In genomic region chr9:88522360-88522759, GRCh38 we compare ENCODE assay signal across 23 cellular contexts. TPM values are rescaled to one million over a fixed set of nuclear protein-coding genes. Genes with fewer than 3 reads are reported as not detected.
A peak's percentile ranks its signal among the peaks of the same experiment; 100 is the strongest.
DNase-seq lines count a peak whose midpoint lies in the region; ATAC-seq, FAIRE-seq and TF ChIP-seq lines count a peak whose summit lies in the region.
"Had no signal": no experiment of that assay in that cellular context is flagged by ENCODE, and none has a peak within 500 bp of the region (broad histone marks: within the 10 kb centered on the region; RNA-seq: fewer than 3 reads in every experiment).

No MANE protein-coding gene starts in this region.

- H2AK5ac ChIP-seq in IMR-90 (ENCODE audit: low read depth, low read length): peak overlapping the region; percentile 95
- no peak overlapping the region for H2AK5ac ChIP-seq in H1 (ENCODE audit: low read depth, low read length)
- H2AK5ac ChIP-seq in mesenchymal stem cell (ENCODE audit: low read length, severe bottlenecking): peak overlapping the region; percentile 7

- H2AFZ ChIP-seq in IMR-90 (replicated peaks; ENCODE audit: low read length, poor library complexity): peak overlapping the region; percentile 0
- H2AFZ ChIP-seq in H1 (ENCODE audit: low read length): no peak overlapping the region
- no peak overlapping the region for H2AFZ ChIP-seq in mesenchymal stem cell (ENCODE audit: low read depth, low read length)

- H4K5ac ChIP-seq in IMR-90 (ENCODE audit: low read depth, low read length): no peak overlapping the region
- no peak overlapping the region for H4K5ac ChIP-seq in H1 (ENCODE audit: insufficient read length, low read depth, low read length)

- WGBS in IMR-90 (ENCODE audit: extremely low coverage in 2 of 2, insufficient read length in 1 of 2), 2 experiments: no CpG with 5 or more reads among the region's 4 CpGs
- WGBS in H1 (ENCODE audit: extremely low coverage in 1 of 2, insufficient coverage in 1 of 2, insufficient read length in 1 of 2, insufficient replicate concordance in 2 of 2, low coverage in 1 of 2, low lambda C conversion rate in 2 of 2, missing lambda C conversion rate in 1 of 2), 2 experiments: 93% methylated on average over 4 of the region's 4 CpGs; no CpG with 5 or more reads in 1 of the 2 experiments
- WGBS in mesenchymal stem cell: 100% methylated on average over 2 of the region's 4 CpGs

- no peaks in the 10 kb centered on the region for H3K9me3 ChIP-seq in IMR-90 (ENCODE audit: control insufficient read depth, insufficient read depth, low read length)
- H3K9me3 ChIP-seq in H1 (ENCODE audit: insufficient read depth in 2 of 2, low read depth in 1 of 2, low read length in 1 of 2): no peaks in the 10 kb centered on the region
- no peaks in the 10 kb centered on the region for H3K9me3 ChIP-seq in mesenchymal stem cell (ENCODE audit: control insufficient read depth, low read length)
- H3K9me3 ChIP-seq: A549; BE2C; BLaER1 treated with 17β-estradiol and CSF1 and Interleukin-3, amounts not matched to agents 10 nM and 100 nM had no signal

- peaks cover under 1 to 21% of the 10 kb centered on the region in 2 experiments; a peak in 3 of 4 replicates for H3K79me1 ChIP-seq in IMR-90 (ENCODE audit: low read depth in 1 of 2, low read length in 2 of 2)
- no peaks in the 10 kb centered on the region for H3K79me1 ChIP-seq in H1 (ENCODE audit: low read depth, low read length)
- H3K79me1 ChIP-seq in mesenchymal stem cell (replicated peaks; ENCODE audit: low read length, poor library complexity, severe bottlenecking): peaks cover 5% of the 10 kb centered on the region

- FAIRE-seq in H1 (lab: Jason Lieb, UNC): no peak
- FAIRE-seq: A549, D721Med, GM12878 had no signal

- H3K27me3 ChIP-seq in IMR-90 (ENCODE audit: control insufficient read depth, insufficient read depth, low read length) (no peaks in the 10 kb centered on the region), H1 (replicated peaks in 1 of 4; ENCODE audit: control insufficient read depth in 3 of 4, extremely low read depth in 1 of 4, insufficient read depth in 3 of 4, low read length in 3 of 4) (no peaks in the 10 kb centered on the region), mesenchymal stem cell (ENCODE audit: control insufficient read depth in 1 of 2, insufficient read depth in 1 of 2, low read length in 2 of 2) (no peaks in the 10 kb centered on the region)
- H3K27me3 ChIP-seq: BE2C; BLaER1 treated with 17β-estradiol and CSF1 and Interleukin-3, amounts not matched to agents 10 nM and 100 nM had no signal

- H2BK15ac ChIP-seq in IMR-90 (ENCODE audit: low read depth, low read length) (peak overlapping the region; percentile 34; the same call in 2 of the 3 replicates), H1 (ENCODE audit: low read length) (no peak overlapping the region), mesenchymal stem cell (ENCODE audit: low read depth, poor library complexity, severe bottlenecking) (no peak overlapping the region)

- H4K91ac ChIP-seq in IMR-90 (ENCODE audit: insufficient read depth, low read depth, low read length) (peak overlapping the region; percentile 66), H1 (replicated peaks; ENCODE audit: insufficient read length, low read length) (no peak overlapping the region), mesenchymal stem cell (ENCODE audit: low read length) (peak overlapping the region; percentile 64)

- H3K36me3 ChIP-seq in IMR-90 (ENCODE audit: control insufficient read depth, insufficient read depth, low read length): no peaks in the 10 kb centered on the region
- no peaks in the 10 kb centered on the region for H3K36me3 ChIP-seq in H1 (ENCODE audit: control insufficient read depth in 2 of 4, insufficient read depth in 4 of 4, low read length in 3 of 4)
- H3K36me3 ChIP-seq in mesenchymal stem cell (ENCODE audit: control insufficient read depth in 1 of 2, insufficient read depth in 2 of 2, low read depth in 1 of 2, low read length in 2 of 2): peaks cover 0 to 1% of the 10 kb centered on the region in 2 experiments
- H3K36me3 ChIP-seq: BE2C; BLaER1 treated with 17β-estradiol and CSF1 and Interleukin-3, amounts not matched to agents 10 nM and 100 nM had no signal

- TF ChIP-seq EP300 in H1 (IDR thresholded peaks at IDR 0.05; ENCODE audit: borderline replicate concordance in 1 of 2, low read depth in 2 of 2, low read length in 2 of 2): no peak

- DNase-seq in IMR-90 (no peak), H1 (ENCODE audit: low read depth in 1 of 2, low spot score in 2 of 2) (no peak), mesenchymal stem cell (no peak), posterior vena cava (ENCODE audit: low spot score) (peak; percentile 19), coronary artery (ENCODE audit: low spot score) (no peak), iPS-NIHi11 (ENCODE audit: low spot score) (no peak), germinal center (ENCODE audit: low spot score) (no peak), islet precursor cell (no peak)
- DNase-seq: 8988T; ACHN; AML-193; BE2C; CD4-positive, alpha-beta T cell; CD8-positive, alpha-beta memory T cell; DMS 273 treated with DMSO at 0.1 percent for 48 hours; DMS79; GDM1; GOT3 had no signal

- H2BK12ac ChIP-seq in H1 (ENCODE audit: low read depth, low read length) (0 out of 2 replicates have a peak overlapping the region, but pooled peaks have one; percentile 43), mesenchymal stem cell (ENCODE audit: low read length in 2 of 2) (peak overlapping the region; percentile 38 to 85)

- H3K27ac ChIP-seq in IMR-90 (ENCODE audit: insufficient read depth, low read length) (no peak overlapping the region), H1 (ENCODE audit: low read depth, low read length) (no peak overlapping the region), mesenchymal stem cell (ENCODE audit: low read length, poor library complexity, severe bottlenecking) (no peak overlapping the region), coronary artery (no peak overlapping the region)
- H3K27ac ChIP-seq: A549; BLaER1 treated with 17β-estradiol and CSF1 and Interleukin-3, amounts not matched to agents 10 nM and 100 nM had no signal

- H3K56ac ChIP-seq in IMR-90 (ENCODE audit: extremely low read depth, insufficient read depth, low read length): no peak overlapping the region
- H3K56ac ChIP-seq in H1 (replicated peaks; ENCODE audit: insufficient read length, low read depth, low read length): no peak overlapping the region

- dilution Hi-C loops in IMR-90 (cut with HindIII; ENCODE audit: low sequenced_read_pairs, unreplicated experiment): no loop called here

- intact Hi-C loops in IMR-90 (cut with micrococcal nuclease): no loop called here
- intact Hi-C loops in posterior vena cava (cut with DNase I): no loop called here

- H3K4me3 ChIP-seq in IMR-90 (ENCODE audit: insufficient read depth, low read depth, low read length) (no peak overlapping the region), H1 (ENCODE audit: extremely low read depth in 1 of 4, insufficient read depth in 2 of 4, low read depth in 3 of 4, low read length in 4 of 4) (no peak overlapping the region), mesenchymal stem cell (ENCODE audit: insufficient read depth in 1 of 2, low read depth in 1 of 2, low read length in 2 of 2) (no peak overlapping the region), coronary artery (no peak overlapping the region)
- H3K4me3 ChIP-seq: A549; BLaER1 treated with 17β-estradiol and CSF1 and Interleukin-3, amounts not matched to agents 10 nM and 100 nM; GM12878 had no signal

- H3K23ac ChIP-seq in IMR-90 (ENCODE audit: low read depth, low read length) (no peak overlapping the region), H1 (ENCODE audit: insufficient read length) (no peak overlapping the region), mesenchymal stem cell (ENCODE audit: low read length in 2 of 2) (no peak overlapping the region)

- TF ChIP-seq RAD21 in IMR-90 (IDR thresholded peaks at IDR 0.05; ENCODE audit: low read length): no peak
- no peak for TF ChIP-seq RAD21 in H1 (IDR thresholded peaks at IDR 0.05 in 1 of 2, conservative IDR thresholded peaks at IDR 0.05 in 1 of 2; ENCODE audit: low read depth in 2 of 2, low read length in 2 of 2)

- in situ Hi-C loops in IMR-90 (cut with MboI; ENCODE audit: low sequenced_read_pairs): no loop called here

- no peak overlapping the region for H2AK9ac ChIP-seq in IMR-90 (replicated peaks; ENCODE audit: low read depth, low read length, poor library complexity)

- H3K9ac ChIP-seq in IMR-90 (ENCODE audit: low read depth, low read length) (no peak overlapping the region), H1 (replicated peaks in 1 of 4; ENCODE audit: extremely low read depth in 1 of 4, low read depth in 3 of 4, low read length in 3 of 4) (no peak overlapping the region), mesenchymal stem cell (ENCODE audit: low read length) (no peak overlapping the region)
- H3K9ac ChIP-seq: BLaER1 treated with 17β-estradiol and CSF1 and Interleukin-3, amounts not matched to agents 10 nM and 100 nM had no signal

- H3K4me1 ChIP-seq in IMR-90 (ENCODE audit: control insufficient read depth, insufficient read depth, low read length) (peaks cover 9% of the 10 kb centered on the region), H1 (replicated peaks in 1 of 4; ENCODE audit: control insufficient read depth in 3 of 4, insufficient read depth in 4 of 4, low read length in 3 of 4) (peaks cover 0 to 9% (median 5%) of the 10 kb centered on the region in 4 experiments; a peak in 5 of 7 replicates), mesenchymal stem cell (ENCODE audit: control insufficient read depth, insufficient read depth, low read depth, low read length) (peaks cover 9% of the 10 kb centered on the region)
- H3K4me1 ChIP-seq: A549, BE2C had no signal

- H3K9me1 ChIP-seq in IMR-90 (ENCODE audit: insufficient read depth, low read length): peaks cover 14% of the 10 kb centered on the region; the same call in 1 of the 2 replicates

- ATAC-seq in IMR-90 (ENCODE audit: low read depth): no peak
- ATAC-seq: A549, GM12878 had no signal

- H3K4me2 ChIP-seq in IMR-90 (ENCODE audit: low read depth, low read length) (no peak overlapping the region), H1 (ENCODE audit: insufficient read depth in 1 of 2, low read depth in 2 of 2, low read length in 2 of 2) (no peak overlapping the region), mesenchymal stem cell (ENCODE audit: low read length, poor library complexity, severe bottlenecking) (no peak overlapping the region)
- H3K4me2 ChIP-seq: A549; BLaER1 treated with 17β-estradiol and CSF1 and Interleukin-3, amounts not matched to agents 10 nM and 100 nM had no signal

- POLR2A ChIA-PET in IMR-90 (lab: Charles Lee; ENCODE audit: unreplicated experiment): no interaction called here
- POLR2A ChIA-PET in H1 (lab: Charles Lee; ENCODE audit: partially characterized antibody): interaction anchor here (1.9 kb wide), 1 partner anchor 11 kb away, joined by 21 read pairs; the partner anchor contains the start of gene NXNL2

- H3K79me2 ChIP-seq in H1 (ENCODE audit: control insufficient read depth in 1 of 2, insufficient read depth in 2 of 2, low read length in 2 of 2): no peaks in the 10 kb centered on the region

- H2BK20ac ChIP-seq in IMR-90 (ENCODE audit: low read depth, low read length): peak overlapping the region; percentile 78
- H2BK20ac ChIP-seq in H1 (ENCODE audit: low read length): no peak overlapping the region

- no peak overlapping the region for H3K18ac ChIP-seq in IMR-90 (ENCODE audit: low read depth, low read length)
- H3K18ac ChIP-seq in H1 (ENCODE audit: extremely low read depth, low read length): no peak overlapping the region
- peak overlapping the region in 1 of 2 experiments; percentile 2 for H3K18ac ChIP-seq in mesenchymal stem cell (ENCODE audit: low read depth in 1 of 2, low read length in 2 of 2)

- TF ChIP-seq CTCF in IMR-90 (conservative IDR thresholded peaks at IDR 0.05; ENCODE audit: low read depth, low read length) (no peak), H1 (IDR thresholded peaks at IDR 0.05; ENCODE audit: control extremely low read depth in 1 of 3, insufficient read depth in 1 of 3, low read depth in 1 of 3, low read length in 3 of 3) (no peak), coronary artery (IDR thresholded peaks at IDR 0.05) (no peak)

- H3K4ac ChIP-seq in IMR-90 (ENCODE audit: low read depth, low read length): peak overlapping the region; percentile 94
- no peak overlapping the region for H3K4ac ChIP-seq in H1 (replicated peaks; ENCODE audit: insufficient read length, low read depth, low read length)
- peak overlapping the region in 1 of 2 experiments; percentile 50 for H3K4ac ChIP-seq in mesenchymal stem cell (ENCODE audit: low read depth in 1 of 2, low read length in 2 of 2)

- peak overlapping the region; percentile 61 for H3K14ac ChIP-seq in IMR-90 (replicated peaks; ENCODE audit: low read depth, low read length)
- H3K14ac ChIP-seq in H1 (ENCODE audit: insufficient read length): no peak overlapping the region
- H3K14ac ChIP-seq in mesenchymal stem cell (ENCODE audit: low read length in 2 of 2): no peak overlapping the region

- no peaks in the 10 kb centered on the region for H4K20me1 ChIP-seq in IMR-90 (ENCODE audit: insufficient read depth, low read length)
- H4K20me1 ChIP-seq in H1 (replicated peaks in 1 of 2; ENCODE audit: control insufficient read depth in 1 of 2, insufficient read depth in 2 of 2, low read length in 2 of 2): no peaks in the 10 kb centered on the region
- H4K20me1 ChIP-seq: BLaER1 treated with 17β-estradiol and CSF1 and Interleukin-3, amounts not matched to agents 10 nM and 100 nM had no signal

- TF ChIP-seq POLR2A in IMR-90 (IDR thresholded peaks at IDR 0.05; ENCODE audit: low read depth, low read length): no peak
- no peak for TF ChIP-seq POLR2A in H1 (IDR thresholded peaks at IDR 0.05; ENCODE audit: control extremely low read depth in 1 of 2, low read depth in 2 of 2, low read length in 2 of 2)

- CTCF ChIA-PET in IMR-90 (lab: Yijun Ruan, JAX) (no interaction called here), H1 (lab: Charles Lee; ENCODE audit: partially characterized antibody) (interaction anchor here (2.1 kb wide), 1 partner anchor 10 kb away, joined by 18 read pairs; no protein-coding TSS in a partner anchor)

- H3K23me2 ChIP-seq in H1 (ENCODE audit: low read depth, low read length): no peaks in the 10 kb centered on the region

- H4K8ac ChIP-seq in IMR-90 (ENCODE audit: low read depth in 2 of 2, low read length in 2 of 2) (peak overlapping the region in 1 of 2 experiments; percentile 73; a peak in 1 of 4 replicates), H1 (ENCODE audit: extremely low read depth, insufficient read depth, low read length) (no peak overlapping the region), mesenchymal stem cell (ENCODE audit: low read length) (no peak overlapping the region)

- H2BK120ac ChIP-seq in IMR-90 (ENCODE audit: low read depth, low read length): peak overlapping the region; percentile 89
- H2BK120ac ChIP-seq in H1 (replicated peaks; ENCODE audit: low read depth, low read length): no peak overlapping the region
- no peak overlapping the region for H2BK120ac ChIP-seq in mesenchymal stem cell (ENCODE audit: low read depth, low read length)

- no TSS peak for BruUV-seq in IMR-90 (replicated peaks; lab: Mats Ljungman, UMichigan)

- H2BK5ac ChIP-seq in IMR-90 (ENCODE audit: low read depth, low read length, poor library complexity, severe bottlenecking) (peak overlapping the region; percentile 56), H1 (ENCODE audit: low read depth, low read length) (no peak overlapping the region), mesenchymal stem cell (ENCODE audit: low read depth, low read length, poor library complexity, severe bottlenecking) (no peak overlapping the region)

RNA-seq across cellular contexts. Expression of gene NXNL2, which starts 12.6 kb away (rescaled TPM):
- total RNA-seq in IMR-90 (2012; rRNA removed) (3.2 and 4.7 TPM in 2 replicates), posterior vena cava (under 1 TPM in 1 of 2 donors, not detected in 1; 1.00 TPM)
- polyA plus RNA-seq in IMR-90 (2012; rRNA removed) (6.4 and 9.1 TPM in 2 replicates), H1 (2011; rRNA removed) (2.6 and 5.6 TPM in 2 replicates)
- 12.3 and 16.6 TPM in 2 replicates for polyA plus RNA-seq in IMR-90 (2012; cell fraction: cytosol; rRNA removed)
- 5.2 and 20.4 TPM in 2 replicates for polyA plus RNA-seq in IMR-90 (2012; cell fraction: nucleus; rRNA removed; ENCODE audit: low replicate concordance)
- total RNA-seq in H1 (2021; fragmentation: NEBNext Ultra II Directional; extraction: Animal tissue kit (Norgen Biotek cat#: 25700)): 1.9 and 2.1 TPM in 2 replicates
- polyA plus RNA-seq in H1 (2011; cell fraction: cytosol; rRNA removed): 3.4 TPM
- 4.7 TPM for polyA plus RNA-seq in H1 (2011; cell fraction: nucleus; rRNA removed)
- polyA plus RNA-seq in H1 (2012, experiment 1 of 2): 0.58 to 1.6 TPM (median 1.2 TPM) in 4 replicates
- 0.41 TPM for polyA plus RNA-seq in H1 (2012, experiment 2 of 2)
- polyA plus RNA-seq in H1 (2013, experiment 1 of 2): 1.3 TPM
- 0.98 TPM for polyA plus RNA-seq in H1 (2013, experiment 2 of 2)
- 0.61 and 0.98 TPM in 2 replicates for polyA minus RNA-seq in H1 (2011; rRNA and poly(A)+ RNA removed)
- 1.2 TPM for polyA minus RNA-seq in H1 (2011; cell fraction: cytosol; rRNA and poly(A)+ RNA removed)
- polyA minus RNA-seq in H1 (2011; cell fraction: nucleus; rRNA and poly(A)+ RNA removed): 6.5 TPM
- polyA plus RNA-seq in mesenchymal stem cell (2013, experiment 1 of 2): 0.46 TPM
- polyA plus RNA-seq in mesenchymal stem cell (2013, experiment 2 of 2): 0.53 TPM
- total RNA-seq: CD4-positive, alpha-beta T cell; CD8-positive, alpha-beta memory T cell; GM12878 had no signal
- polyA plus RNA-seq: CD14-positive monocyte; CD8-positive, alpha-beta memory T cell; GM12878 had no signal
